Comparison of ENCODE assay signal across 28 cellular contexts in the genomic region with DNA sequence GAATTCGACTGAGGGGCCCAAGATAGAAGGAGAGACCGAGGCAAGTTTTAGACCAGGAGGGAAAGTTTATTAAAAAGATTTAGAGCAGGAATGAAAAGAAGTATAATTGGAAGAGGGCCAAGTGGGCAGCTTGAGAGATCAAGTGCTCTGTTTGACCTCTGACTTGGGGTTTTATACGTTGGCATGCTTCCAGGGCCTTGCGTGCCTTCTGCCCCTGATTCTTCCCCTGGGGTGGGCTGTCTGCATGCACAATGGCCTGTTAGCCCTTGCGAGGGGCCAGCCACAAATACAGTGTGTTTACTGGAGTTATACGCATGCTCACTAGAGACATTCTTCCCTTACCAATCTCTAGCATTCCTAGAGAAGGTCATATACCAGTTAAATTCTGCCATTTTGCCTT.
"Had no signal": no experiment of that assay in that cellular context is flagged by ENCODE, and none has a peak within 500 bp of the region (broad histone marks: within the 10 kb centered on the region; RNA-seq: fewer than 3 reads in every experiment).

No MANE protein-coding gene starts in this region.

- H3K4me1 ChIP-seq: adrenal gland had no signal

- FAIRE-seq: TTC549 had no signal

- H3K9me3 Mint-ChIP-seq: activated CD8-positive, alpha-beta T cell treated with anti-CD3 and anti-CD28 coated beads for 36 hours; activated T-cell treated with anti-CD3 and anti-CD28 coated beads, Interleukin-2, amount 50 U/mL, for 72 hours; T-cell had no signal

- H3K4me3 ChIP-seq: adrenal gland, MG63, SK-N-MC had no signal

- H3K27ac ChIP-seq: adrenal gland, SK-N-MC, VCaP had no signal

- H3K36me3 Mint-ChIP-seq: activated naive CD8-positive, alpha-beta T cell treated with anti-CD3 and anti-CD28 coated beads, Interleukin-2, amount 10 ng/mL, durations not matched to agents 7 days and 5 days; T-cell had no signal

- H3K36me3 ChIP-seq: adrenal gland, MG63 had no signal

- H3K27ac Mint-ChIP-seq: activated CD8-positive, alpha-beta T cell treated with anti-CD3 and anti-CD28 coated beads for 36 hours; activated naive CD8-positive, alpha-beta T cell treated with anti-CD3 and anti-CD28 coated beads, Interleukin-2, amount 10 ng/mL, durations not matched to agents 7 days and 5 days; activated T-cell treated with anti-CD3 and anti-CD28 coated beads, Interleukin-2, amount 50 U/mL, for 72 hours; T-cell had no signal

- H3K27me3 ChIP-seq: adrenal gland, MG63 had no signal

- DNase-seq: activated CD4-positive, alpha-beta T cell treated with anti-CD3 and anti-CD28 coated beads for 4 hours; activated CD8-positive, alpha-beta memory T cell treated with anti-CD3 and anti-CD28 coated beads, Interleukin-2, amount 50 U/mL, for 4 hours; activated CD8-positive, alpha-beta T cell treated with anti-CD3 and anti-CD28 coated beads for 36 hours; activated naive CD4-positive, alpha-beta T cell treated with anti-CD3 and anti-CD28 coated beads, Interleukin-2, amount 50 U/mL, for 16 hours; activated naive CD8-positive, alpha-beta T cell treated with anti-CD3 and anti-CD28 coated beads, Interleukin-2, amount 10 ng/mL, durations not matched to agents 7 days and 5 days; activated T-cell treated with anti-CD3 and anti-CD28 coated beads, Interleukin-2, amount 50 U/mL, for 72 hours; adrenal gland; anterior cingulate cortex; cerebellar nuclear complex; MG63; MV-4-11; NCI-H1092 treated with DMSO at 0.1 percent for 48 hours; NCI-H1417 treated with DMSO at 0.1 percent for 48 hours; NCI-H1694; NCI-H2029; NCI-H2227 treated with DMSO at 0.1 percent for 48 hours; NCI-H446 treated with DMSO at 0.1 percent for 48 hours; NCI-H524 treated with DMSO at 0.1 percent for 48 hours; NCI-H748 treated with DMSO at 0.1 percent for 48 hours; RPMI8226; T-cell; T-helper 2 cell; T1000 had no signal

- H3K4me3 Mint-ChIP-seq: activated CD8-positive, alpha-beta T cell treated with anti-CD3 and anti-CD28 coated beads for 36 hours; activated naive CD8-positive, alpha-beta T cell treated with anti-CD3 and anti-CD28 coated beads, Interleukin-2, amount 10 ng/mL, durations not matched to agents 7 days and 5 days; activated T-cell treated with anti-CD3 and anti-CD28 coated beads, Interleukin-2, amount 50 U/mL, for 72 hours; T-cell had no signal

- ATAC-seq: activated CD4-positive, CD25-positive, alpha-beta regulatory T cell treated with anti-CD3 and anti-CD28 coated beads, Interleukin-2, amount 50 U/mL, for 24 hours; activated CD8-positive, alpha-beta T cell treated with anti-CD3 and anti-CD28 coated beads for 36 hours; activated T-cell treated with anti-CD3 and anti-CD28 coated beads, Interleukin-2, amount 50 U/mL, for 72 hours; Right ventricle myocardium inferior; T-cell had no signal

- H3K9me3 ChIP-seq: adrenal gland, MG63 had no signal
